ENCODE assay signal across 15 cellular contexts in the genomic region with DNA sequence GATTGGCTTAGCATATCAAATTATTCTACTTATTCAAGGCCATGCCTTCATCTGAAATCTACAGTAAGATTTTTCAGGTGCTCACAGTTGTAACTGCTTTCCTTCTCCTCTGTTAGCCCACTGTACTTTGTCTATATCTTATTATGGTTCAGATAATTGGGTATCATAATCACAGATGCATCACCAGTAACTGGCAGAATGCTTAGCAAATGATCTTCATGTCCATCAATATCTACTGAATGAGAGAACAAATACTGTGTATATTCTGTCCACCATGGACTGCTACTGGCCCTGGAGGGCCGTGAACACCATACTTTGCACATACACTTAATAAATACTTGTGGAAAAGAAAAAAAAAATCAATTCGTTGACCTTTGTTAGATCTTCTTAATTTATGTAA.
DNase-seq lines count a peak whose midpoint lies in the region; ATAC-seq and TF ChIP-seq lines count a peak whose summit lies in the region.
"Had no signal": no experiment of that assay in that cellular context is flagged by ENCODE, and none has a peak within 500 bp of the region (broad histone marks: within the 10 kb centered on the region; RNA-seq: fewer than 3 reads in every experiment).

No MANE protein-coding gene starts in this region.

- 79% methylated on average over 2 of the region's 2 CpGs for WGBS in heart right ventricle, 2 donors
- WGBS in upper lobe of left lung, 2 donors, result 82 to 85% methylated on average over 2 of the region's 2 CpGs

- H3K9ac ChIP-seq in parathyroid adenoma, result no peak overlapping the region

- no peaks in the 10 kb centered on the region for H3K79me2 ChIP-seq in parathyroid adenoma

- TF ChIP-seq POLR2A in upper lobe of left lung (IDR thresholded peaks at IDR 0.05), result no peak

- intact Hi-C loops in heart right ventricle (cut with DNase I) (loop anchor here in 6 of 10 donors (2.0 to 10.0 kb wide), 8 partner anchors 41 to 1618 kb away; partner anchors contain the start of genes MEF2C (in 3 of the 6) and CETN3 (in 1 of the 6)), left ventricle myocardium superior (cut with micrococcal nuclease) (loop anchor here (10.0 kb wide), 1 partner anchor 52 kb away; no protein-coding TSS in a partner anchor), dorsolateral prefrontal cortex (cut with DNase I) (no loop called here)
- intact Hi-C loops in CD4-positive, alpha-beta T cell (cut with DNase I, micrococcal nuclease), result no loop called here

- CTCF ChIA-PET in CD4-positive, alpha-beta T cell (lab: Charles Lee), result no interaction called here

- no peak for TF ChIP-seq CTCF in heart right ventricle (IDR thresholded peaks at IDR 0.05)
- TF ChIP-seq CTCF in dorsolateral prefrontal cortex (IDR thresholded peaks at IDR 0.05 in 54 of 56, conservative IDR thresholded peaks at IDR 0.05 in 2 of 56; ENCODE audit: low read depth in 1 of 56, partially characterized antibody in 56 of 56), result no peak
- TF ChIP-seq CTCF in parathyroid adenoma (IDR thresholded peaks at IDR 0.05), result no peak
- TF ChIP-seq CTCF in upper lobe of left lung (IDR thresholded peaks at IDR 0.05), result no peak
- TF ChIP-seq CTCF in CD4-positive, alpha-beta T cell (IDR thresholded peaks at IDR 0.05), result no peak

- no peak for TF ChIP-seq EP300 in upper lobe of left lung (IDR thresholded peaks at IDR 0.05)

- H3K36me3 ChIP-seq in heart right ventricle, result peaks cover 0 to 29% (median 0%) of the 10 kb centered on the region in 9 donors
- no peaks in the 10 kb centered on the region for H3K36me3 ChIP-seq in parathyroid adenoma (ENCODE audit: control insufficient read depth, insufficient read depth, low read length)
- no peaks in the 10 kb centered on the region for H3K36me3 ChIP-seq in upper lobe of left lung
- H3K36me3 ChIP-seq: prostate gland had no signal

- H3K27ac ChIP-seq in heart right ventricle (peak overlapping the region in 9 of 10 donors; percentile 64 to 91 (median 81)), dorsolateral prefrontal cortex (peak overlapping the region in 36 of 59 donors; percentile 6 to 87 (median 68)), parathyroid adenoma (peak overlapping the region; percentile 76), upper lobe of left lung (peak overlapping the region in 3 of 4 donors; percentile 64 to 82 (median 75))
- H3K27ac ChIP-seq in CD4-positive, alpha-beta T cell (ENCODE audit: low read depth, low read length), result no peak overlapping the region

- peaks cover 0 to 66% (median 40%) of the 10 kb centered on the region in 9 donors for H3K4me1 ChIP-seq in heart right ventricle
- no peaks in the 10 kb centered on the region for H3K4me1 ChIP-seq in parathyroid adenoma
- peaks cover 12 to 23% (median 18%) of the 10 kb centered on the region in 4 donors for H3K4me1 ChIP-seq in upper lobe of left lung
- H3K4me1 ChIP-seq: prostate gland had no signal

- H3K27me3 Mint-ChIP-seq in CD4-positive, alpha-beta T cell, result no peaks in the 10 kb centered on the region
- H3K27me3 Mint-ChIP-seq: activated T-helper 17 cell treated with anti-CD3 and anti-CD28 coated beads, Interleukin-2, amount 50 U/mL, for 72 hours had no signal

- ATAC-seq in heart right ventricle (no peak), left ventricle myocardium superior (no peak), upper lobe of left lung (ENCODE audit: low FRiP score in 2 of 2) (no peak)
- ATAC-seq in CD4-positive, alpha-beta T cell (ENCODE audit: poor library complexity), result no peak
- ATAC-seq: activated T-helper 17 cell treated with anti-CD3 and anti-CD28 coated beads, Interleukin-2, amount 50 U/mL, for 72 hours had no signal

- no peaks in the 10 kb centered on the region for H3K9me3 Mint-ChIP-seq in CD4-positive, alpha-beta T cell
- H3K9me3 Mint-ChIP-seq: activated CD4-positive, alpha-beta memory T cell treated with anti-CD3 and anti-CD28 coated beads for 36 hours; activated T-helper 17 cell treated with anti-CD3 and anti-CD28 coated beads, Interleukin-2, amount 50 U/mL, for 72 hours had no signal

- H3K4me2 ChIP-seq in parathyroid adenoma (ENCODE audit: low read length), result no peak overlapping the region

- no peak overlapping the region for H2AFZ ChIP-seq in parathyroid adenoma

- no peaks in the 10 kb centered on the region for H3K36me3 Mint-ChIP-seq in CD4-positive, alpha-beta T cell (ENCODE audit: low read depth)
- H3K36me3 Mint-ChIP-seq: activated CD4-positive, alpha-beta memory T cell treated with anti-CD3 and anti-CD28 coated beads for 36 hours had no signal

- DNase-seq in heart right ventricle, result no peak
- no peak for DNase-seq in left ventricle myocardium superior
- no peak for DNase-seq in dorsolateral prefrontal cortex
- DNase-seq in upper lobe of left lung, result no peak
- no peak for DNase-seq in mesenteric fat pad (ENCODE audit: low spot score)
- DNase-seq in pons (ENCODE audit: low spot score), result no peak
- DNase-seq in CD4-positive, alpha-beta T cell, result no peak
- DNase-seq: activated CD4-positive, alpha-beta memory T cell treated with anti-CD3 and anti-CD28 coated beads for 36 hours; amygdala; mucosa of descending colon; NCI-H2029 treated with DMSO at 0.1 percent for 48 hours; SHP77 had no signal

- POLR2A ChIA-PET in CD4-positive, alpha-beta T cell (lab: Charles Lee), result no interaction called here

- no peaks in the 10 kb centered on the region for H3K9me3 ChIP-seq in heart right ventricle
- H3K9me3 ChIP-seq in parathyroid adenoma (ENCODE audit: control insufficient read depth, low read length), result no peaks in the 10 kb centered on the region
- H3K9me3 ChIP-seq in upper lobe of left lung, result no peaks in the 10 kb centered on the region
- H3K9me3 ChIP-seq in CD4-positive, alpha-beta T cell (ENCODE audit: control insufficient read depth, low read length), result no peaks in the 10 kb centered on the region
- H3K9me3 ChIP-seq: mucosa of descending colon, prostate gland had no signal

- H3K4me3 ChIP-seq in heart right ventricle, result no peak overlapping the region
- H3K4me3 ChIP-seq in dorsolateral prefrontal cortex, result peak overlapping the region in 1 of 59 donors; percentile 16
- H3K4me3 ChIP-seq in parathyroid adenoma (ENCODE audit: low read depth, low read length), result no peak overlapping the region
- H3K4me3 ChIP-seq in upper lobe of left lung, result no peak overlapping the region
- H3K4me3 ChIP-seq: mucosa of descending colon, prostate gland had no signal

- no peak overlapping the region for H3K27ac Mint-ChIP-seq in CD4-positive, alpha-beta T cell
- H3K27ac Mint-ChIP-seq: activated CD4-positive, alpha-beta memory T cell treated with anti-CD3 and anti-CD28 coated beads for 36 hours; activated T-helper 17 cell treated with anti-CD3 and anti-CD28 coated beads, Interleukin-2, amount 50 U/mL, for 72 hours had no signal

- H3K4me3 Mint-ChIP-seq in CD4-positive, alpha-beta T cell, result no peak overlapping the region
- H3K4me3 Mint-ChIP-seq: activated CD4-positive, alpha-beta memory T cell treated with anti-CD3 and anti-CD28 coated beads for 36 hours had no signal

- no peaks in the 10 kb centered on the region for H3K4me1 Mint-ChIP-seq in CD4-positive, alpha-beta T cell (ENCODE audit: low read depth)

- H3K27me3 ChIP-seq in heart right ventricle (no peaks in the 10 kb centered on the region), dorsolateral prefrontal cortex (no peaks in the 10 kb centered on the region), parathyroid adenoma (ENCODE audit: control insufficient read depth, insufficient read depth, low read length) (no peaks in the 10 kb centered on the region), upper lobe of left lung (no peaks in the 10 kb centered on the region)
- no peaks in the 10 kb centered on the region for H3K27me3 ChIP-seq in CD4-positive, alpha-beta T cell (ENCODE audit: control insufficient read depth, insufficient read depth, low read length)

Comparison
In these comparisons a context has a peak if more than half of its experiments do, and no peak if none do; other contexts are left out.
1. intact Hi-C loops: an anchor here in heart right ventricle (2.0 to 10.0 kb wide) and left ventricle myocardium superior (10.0 kb wide); none called in dorsolateral prefrontal cortex and CD4-positive, alpha-beta T cell.